In genomic region chr1:207102146-207102545, GRCh38 we compare ENCODE assay signal across 34 cellular contexts. TPM values are rescaled to one million over a fixed set of nuclear protein-coding genes. Genes with fewer than 3 reads are reported as not detected.
"Had no signal": no experiment of that assay in that cellular context is flagged by ENCODE, and none has a peak within 500 bp of the region (broad histone marks: within the 10 kb centered on the region; RNA-seq: fewer than 3 reads in every experiment).

No MANE protein-coding gene starts in this region.

- DNase-seq: activated CD4-positive, alpha-beta memory T cell treated with anti-CD3 and anti-CD28 coated beads for 36 hours; activated CD4-positive, alpha-beta T cell treated with anti-CD3 and anti-CD28 coated beads for 36 hours; activated CD4-positive, alpha-beta T cell treated with anti-CD3 and anti-CD28 coated beads, Interleukin-2, amount 10 ng/mL, durations not matched to agents 24 days and 14 days; activated CD4-positive, CD25-positive, alpha-beta regulatory T cell; activated CD4-positive, CD25-positive, alpha-beta regulatory T cell treated with anti-CD3 and anti-CD28 coated beads, Interleukin-2, amount 50 U/mL, for 72 hours; activated CD8-positive, alpha-beta memory T cell treated with anti-CD3 and anti-CD28 coated beads, Interleukin-2, amount 10 ng/mL, durations not matched to agents 7 days and 5 days; activated CD8-positive, alpha-beta memory T cell treated with anti-CD3 and anti-CD28 coated beads, Interleukin-2, amount 50 U/mL, for 4 hours; activated CD8-positive, alpha-beta T cell treated with anti-CD3 and anti-CD28 coated beads, Interleukin-2, amount 10 ng/mL, durations not matched to agents 7 days and 5 days; activated effector memory CD4-positive, alpha-beta T cell treated with anti-CD3 and anti-CD28 coated beads, Interleukin-2, amount 50 U/mL, for 16 hours; activated naive CD4-positive, alpha-beta T cell treated with anti-CD3 and anti-CD28 coated beads for 36 hours; activated naive CD8-positive, alpha-beta T cell treated with anti-CD3 and anti-CD28 coated beads, Interleukin-2, amount 10 ng/mL, durations not matched to agents 7 days and 5 days; activated T-cell treated with anti-CD3 and anti-CD28 coated beads, Interleukin-2, amount 50 U/mL, for 1 hour; activated T-cell treated with anti-CD3 and anti-CD28 coated beads, Interleukin-2, amount 50 U/mL, for 48 hours; central memory CD4-positive, alpha-beta T cell; cerebellar nuclear complex; dorsolateral prefrontal cortex; effector memory CD4-positive, alpha-beta T cell; erythroblast; foreskin keratinocyte; gastrocnemius medialis; glutamatergic neuron; T-helper 2 cell had no signal

- H3K27ac ChIP-seq: ascending aorta, breast epithelium, cardiac muscle cell, coronary artery, dorsolateral prefrontal cortex, esophagus muscularis mucosa, foreskin keratinocyte, gastrocnemius medialis had no signal

- H3K4me3 Mint-ChIP-seq: activated CD4-positive, alpha-beta memory T cell treated with anti-CD3 and anti-CD28 coated beads for 36 hours; activated CD4-positive, alpha-beta T cell treated with anti-CD3 and anti-CD28 coated beads for 36 hours; activated CD4-positive, alpha-beta T cell treated with anti-CD3 and anti-CD28 coated beads, Interleukin-2, amount 10 ng/mL, durations not matched to agents 24 days and 14 days; activated CD8-positive, alpha-beta memory T cell treated with anti-CD3 and anti-CD28 coated beads, Interleukin-2, amount 10 ng/mL, durations not matched to agents 7 days and 5 days; activated CD8-positive, alpha-beta T cell treated with anti-CD3 and anti-CD28 coated beads, Interleukin-2, amount 10 ng/mL, durations not matched to agents 7 days and 5 days; activated naive CD4-positive, alpha-beta T cell treated with anti-CD3 and anti-CD28 coated beads for 36 hours; activated naive CD8-positive, alpha-beta T cell treated with anti-CD3 and anti-CD28 coated beads, Interleukin-2, amount 10 ng/mL, durations not matched to agents 7 days and 5 days; activated T-helper 1 cell treated with anti-CD3 and anti-CD28 coated beads, Interleukin-12 subunit alpha, Interleukin-12 subunit beta, Interleukin-2, Interleukin-4 antibody, amounts not matched to agents 30 ng/mL and 10 ng/mL and 1 ng/mL, durations not matched to agents 14 hours and 24 hours and 36 hours; brain; dendritic cell treated with granulocyte-macrophage colony-stimulating factor and Interleukin-4, amounts not matched to agents 40 ng/mL and 50 ng/mL, for 4 days had no signal

- H3K9me3 ChIP-seq: ascending aorta, breast epithelium, esophagus muscularis mucosa, gastrocnemius medialis had no signal

- H3K27me3 ChIP-seq: ascending aorta, breast epithelium, cardiac muscle cell, dorsolateral prefrontal cortex, gastrocnemius medialis had no signal

- H3K4me1 Mint-ChIP-seq: brain had no signal

- H3K4me1 ChIP-seq: ascending aorta, breast epithelium, esophagus muscularis mucosa, foreskin keratinocyte, gastrocnemius medialis had no signal

- ATAC-seq: activated CD4-positive, alpha-beta T cell treated with anti-CD3 and anti-CD28 coated beads for 36 hours; activated CD8-positive, alpha-beta memory T cell treated with anti-CD3 and anti-CD28 coated beads, Interleukin-2, amount 10 ng/mL, durations not matched to agents 7 days and 5 days; activated CD8-positive, alpha-beta T cell treated with anti-CD3 and anti-CD28 coated beads, Interleukin-2, amount 10 ng/mL, durations not matched to agents 7 days and 5 days; activated naive CD4-positive, alpha-beta T cell treated with anti-CD3 and anti-CD28 coated beads, Interleukin-2, amount 50 U/mL, for 72 hours; foreskin keratinocyte; gastrocnemius medialis had no signal

- H3K36me3 ChIP-seq: ascending aorta, breast epithelium, cardiac muscle cell, esophagus muscularis mucosa, gastrocnemius medialis had no signal

- H3K27ac Mint-ChIP-seq: activated CD4-positive, alpha-beta memory T cell treated with anti-CD3 and anti-CD28 coated beads for 36 hours; activated CD4-positive, alpha-beta T cell treated with anti-CD3 and anti-CD28 coated beads for 36 hours; activated CD4-positive, alpha-beta T cell treated with anti-CD3 and anti-CD28 coated beads, Interleukin-2, amount 10 ng/mL, durations not matched to agents 24 days and 14 days; activated CD8-positive, alpha-beta memory T cell treated with anti-CD3 and anti-CD28 coated beads, Interleukin-2, amount 10 ng/mL, durations not matched to agents 7 days and 5 days; activated CD8-positive, alpha-beta T cell treated with anti-CD3 and anti-CD28 coated beads, Interleukin-2, amount 10 ng/mL, durations not matched to agents 7 days and 5 days; activated naive CD4-positive, alpha-beta T cell treated with anti-CD3 and anti-CD28 coated beads for 36 hours; activated naive CD4-positive, alpha-beta T cell treated with anti-CD3 and anti-CD28 coated beads, Interleukin-2, amount 50 U/mL, for 72 hours; activated naive CD8-positive, alpha-beta T cell treated with anti-CD3 and anti-CD28 coated beads, Interleukin-2, amount 10 ng/mL, durations not matched to agents 7 days and 5 days; activated T-helper 1 cell treated with anti-CD3 and anti-CD28 coated beads, Interleukin-12 subunit alpha, Interleukin-12 subunit beta, Interleukin-2, Interleukin-4 antibody, amounts not matched to agents 30 ng/mL and 10 ng/mL and 1 ng/mL, durations not matched to agents 14 hours and 24 hours and 36 hours; activated T-helper 2 cell treated with anti-CD3 and anti-CD28 coated beads, Interferon-gamma antibody, Interleukin-2, Interleukin-4, amounts not matched to agents 10 μg/mL and 5 μg/mL and 100 μg/mL, durations not matched to agents 14 hours and 24 hours and 36 hours; brain; dendritic cell treated with granulocyte-macrophage colony-stimulating factor and Interleukin-4, amounts not matched to agents 40 ng/mL and 50 ng/mL, for 4 days had no signal

- H3K4me3 ChIP-seq: ascending aorta, breast epithelium, cardiac muscle cell, coronary artery, dorsolateral prefrontal cortex, esophagus muscularis mucosa, gastrocnemius medialis had no signal

- H3K9me3 Mint-ChIP-seq: activated T-helper 2 cell treated with anti-CD3 and anti-CD28 coated beads, Interferon-gamma antibody, Interleukin-2, Interleukin-4, amounts not matched to agents 10 μg/mL and 5 μg/mL and 100 μg/mL, durations not matched to agents 14 hours and 24 hours and 36 hours; brain; dendritic cell treated with granulocyte-macrophage colony-stimulating factor and Interleukin-4, amounts not matched to agents 40 ng/mL and 50 ng/mL, for 4 days had no signal

- H3K36me3 Mint-ChIP-seq: activated CD4-positive, alpha-beta memory T cell treated with anti-CD3 and anti-CD28 coated beads for 36 hours; brain had no signal

RNA-seq across cellular contexts. Expression of gene C4BPA, which starts 1.9 kb away (rescaled TPM):
- total RNA-seq: activated CD4-positive, alpha-beta memory T cell treated with anti-CD3 and anti-CD28 coated beads for 36 hours; activated CD4-positive, alpha-beta T cell treated with anti-CD3 and anti-CD28 coated beads for 36 hours; activated CD4-positive, alpha-beta T cell treated with anti-CD3 and anti-CD28 coated beads, Interleukin-2, amount 10 ng/mL, durations not matched to agents 24 days and 14 days; activated CD8-positive, alpha-beta memory T cell treated with anti-CD3 and anti-CD28 coated beads for 36 hours; activated CD8-positive, alpha-beta memory T cell treated with anti-CD3 and anti-CD28 coated beads, Interleukin-2, amount 10 ng/mL, durations not matched to agents 7 days and 5 days; activated CD8-positive, alpha-beta T cell treated with anti-CD3 and anti-CD28 coated beads, Interleukin-2, amount 10 ng/mL, durations not matched to agents 7 days and 5 days; activated naive CD4-positive, alpha-beta T cell treated with anti-CD3 and anti-CD28 coated beads for 36 hours; activated naive CD4-positive, alpha-beta T cell treated with anti-CD3 and anti-CD28 coated beads, Interleukin-2, amount 50 U/mL, for 72 hours; activated naive CD8-positive, alpha-beta T cell treated with anti-CD3 and anti-CD28 coated beads, Interleukin-2, amount 10 ng/mL, durations not matched to agents 7 days and 5 days; activated T-helper 1 cell treated with anti-CD3 and anti-CD28 coated beads, Interleukin-12 subunit alpha, Interleukin-12 subunit beta, Interleukin-2, Interleukin-4 antibody, amounts not matched to agents 30 ng/mL and 10 ng/mL and 1 ng/mL, durations not matched to agents 14 hours and 24 hours and 36 hours; activated T-helper 2 cell treated with anti-CD3 and anti-CD28 coated beads, Interferon-gamma antibody, Interleukin-2, Interleukin-4, amounts not matched to agents 10 μg/mL and 5 μg/mL and 100 μg/mL, durations not matched to agents 14 hours and 24 hours and 36 hours; ascending aorta; cardiac muscle cell; dorsolateral prefrontal cortex; foreskin keratinocyte; T-helper 1 cell treated with Interleukin-12 subunit alpha and Interleukin-12 subunit beta and Interleukin-4 antibody, amounts not matched to agents 30 ng/mL and 1 ng/mL, for 36 hours had no signal

RNA-seq across cellular contexts. Expression of gene C4BPB, which starts 13.5 kb away (rescaled TPM):
- total RNA-seq: ascending aorta, cardiac muscle cell, dorsolateral prefrontal cortex, foreskin keratinocyte had no signal
